Comparison of ENCODE assay signal across 9 cellular contexts in genomic region chr12:4829793-4830162, GRCh38.
DNase-seq lines count a peak whose midpoint lies in the region; ATAC-seq and TF ChIP-seq lines count a peak whose summit lies in the region.
"Had no signal": no experiment of that assay in that cellular context is flagged by ENCODE, and none has a peak within 500 bp of the region (broad histone marks: within the 10 kb centered on the region; RNA-seq: fewer than 3 reads in every experiment).

No MANE protein-coding gene starts in this region.

- peaks cover 2 to 3% of the 10 kb centered on the region in 2 donors for H3K36me3 Mint-ChIP-seq in activated T-cell treated with anti-CD3 and anti-CD28 coated beads, Interleukin-2, amount 50 U/mL, for 72 hours (ENCODE audit: insufficient read depth in 2 of 2)
- no peaks in the 10 kb centered on the region for H3K36me3 Mint-ChIP-seq in stimulated activated memory B cell treated with anti-CD40 and anti-IgM and Interleukin-4, amounts not matched to agents 10 μg/mL and 1 μg/mL and 100 μg/mL, for 72 hours

- H3K27me3 Mint-ChIP-seq in activated T-cell treated with anti-CD3 and anti-CD28 coated beads, Interleukin-2, amount 50 U/mL, for 72 hours (ENCODE audit: low read depth): no peaks in the 10 kb centered on the region
- H3K27me3 Mint-ChIP-seq in stimulated activated memory B cell treated with anti-CD40 and anti-IgM and Interleukin-4, amounts not matched to agents 10 μg/mL and 1 μg/mL and 100 μg/mL, for 72 hours: no peaks in the 10 kb centered on the region

- H3K9me3 Mint-ChIP-seq in activated T-cell treated with anti-CD3 and anti-CD28 coated beads, Interleukin-2, amount 50 U/mL, for 72 hours: peaks cover 0 to 6% of the 10 kb centered on the region in 2 donors
- peaks cover 2% of the 10 kb centered on the region for H3K9me3 Mint-ChIP-seq in stimulated activated memory B cell treated with anti-CD40 and anti-IgM and Interleukin-4, amounts not matched to agents 10 μg/mL and 1 μg/mL and 100 μg/mL, for 72 hours

- H3K36me3 ChIP-seq in left lung: no peaks in the 10 kb centered on the region

- ATAC-seq in activated T-cell treated with anti-CD3 and anti-CD28 coated beads, Interleukin-2, amount 50 U/mL, for 72 hours (replicated peaks in 1 of 2): peak; percentile 17 to 23
- ATAC-seq in HG02938 (IDR thresholded peaks at IDR 0.05; ENCODE audit: unreplicated experiment) (peak; percentile 18), left lung (no peak), GM19452 (IDR thresholded peaks at IDR 0.05; ENCODE audit: unreplicated experiment) (no peak)
- ATAC-seq in stimulated activated memory B cell treated with anti-CD40 and anti-IgM and Interleukin-4, amounts not matched to agents 10 μg/mL and 1 μg/mL and 100 μg/mL, for 72 hours: peak; percentile 31

- peaks cover 0 to 8% of the 10 kb centered on the region in 2 donors for H3K9me3 ChIP-seq in left lung

- no peak overlapping the region for H3K27ac ChIP-seq in left lung

- H3K4me3 ChIP-seq in left lung: no peak overlapping the region

- intact Hi-C loops in left lung (cut with DNase I): no loop called here

- H3K4me1 ChIP-seq in left lung: no peaks in the 10 kb centered on the region

- H3K4me3 Mint-ChIP-seq in activated T-cell treated with anti-CD3 and anti-CD28 coated beads, Interleukin-2, amount 50 U/mL, for 72 hours: peak overlapping the region; percentile 74 to 85
- peak overlapping the region; percentile 64 for H3K4me3 Mint-ChIP-seq in stimulated activated memory B cell treated with anti-CD40 and anti-IgM and Interleukin-4, amounts not matched to agents 10 μg/mL and 1 μg/mL and 100 μg/mL, for 72 hours

- peak overlapping the region; percentile 52 for H3K27ac Mint-ChIP-seq in activated T-cell treated with anti-CD3 and anti-CD28 coated beads, Interleukin-2, amount 50 U/mL, for 72 hours
- peak overlapping the region; percentile 89 for H3K27ac Mint-ChIP-seq in stimulated activated memory B cell treated with anti-CD40 and anti-IgM and Interleukin-4, amounts not matched to agents 10 μg/mL and 1 μg/mL and 100 μg/mL, for 72 hours

- DNase-seq in activated T-cell treated with anti-CD3 and anti-CD28 coated beads, Interleukin-2, amount 50 U/mL, for 72 hours: no peak
- DNase-seq in activated T-cell treated with anti-CD3 and anti-CD28 coated beads for 4 hours (no peak), NCI-H2171 treated with DMSO at 0.1 percent for 48 hours (lab: John Stamatoyannopoulos, UW) (peak; percentile 68), AG08395 (ENCODE audit: low spot score) (no peak), left lung (no peak)
- DNase-seq: Right ventricle myocardium superior had no signal

- peaks cover 0 to 59% of the 10 kb centered on the region in 2 donors for H3K27me3 ChIP-seq in left lung

- H3K4me1 Mint-ChIP-seq in activated T-cell treated with anti-CD3 and anti-CD28 coated beads, Interleukin-2, amount 50 U/mL, for 72 hours (ENCODE audit: low read depth): peaks cover 72% of the 10 kb centered on the region
- peaks cover 72% of the 10 kb centered on the region for H3K4me1 Mint-ChIP-seq in stimulated activated memory B cell treated with anti-CD40 and anti-IgM and Interleukin-4, amounts not matched to agents 10 μg/mL and 1 μg/mL and 100 μg/mL, for 72 hours

- TF ChIP-seq CTCF in left lung (IDR thresholded peaks at IDR 0.05): no peak

Comparison
In these comparisons a context has a peak if more than half of its experiments do, and no peak if none do; other contexts are left out.
1. ATAC-seq: peak in activated T-cell treated with anti-CD3 and anti-CD28 coated beads, Interleukin-2, amount 50 U/mL, for 72 hours (2 of 2), HG02938 (single experiment) and stimulated activated memory B cell treated with anti-CD40 and anti-IgM and Interleukin-4, amounts not matched to agents 10 μg/mL and 1 μg/mL and 100 μg/mL, for 72 hours (single experiment); none in left lung (single experiment) and GM19452 (single experiment).